Comparison of ENCODE assay signal across 10 cellular contexts in genomic region chr2:197200056-197200455, GRCh38.
DNase-seq lines count a peak whose midpoint lies in the region; ATAC-seq, FAIRE-seq and TF ChIP-seq lines count a peak whose summit lies in the region.
"Had no signal": no experiment of that assay in that cellular context is flagged by ENCODE, and none has a peak within 500 bp of the region (broad histone marks: within the 10 kb centered on the region; RNA-seq: fewer than 3 reads in every experiment).

No MANE protein-coding gene starts in this region.

- no peak overlapping the region for H2AFZ ChIP-seq in GM23338

- intact Hi-C loops in A673 (cut with micrococcal nuclease; ENCODE audit: unreplicated experiment) (no loop called here), pancreas (cut with DNase I) (no loop called here)

- peaks cover 12% of the 10 kb centered on the region for H3K36me3 Mint-ChIP-seq in activated naive CD4-positive, alpha-beta T cell treated with anti-CD3 and anti-CD28 coated beads, Interleukin-2, amount 50 U/mL, for 24 hours
- H3K36me3 Mint-ChIP-seq in T-cell (peaks cover 20% of the 10 kb centered on the region), GM23338 (ENCODE audit: low read depth) (no peaks in the 10 kb centered on the region)

- H3K9me2 ChIP-seq in GM23338 (ENCODE audit: insufficient read depth) = no peaks in the 10 kb centered on the region

- H3K27ac Mint-ChIP-seq in activated naive CD4-positive, alpha-beta T cell treated with anti-CD3 and anti-CD28 coated beads, Interleukin-2, amount 50 U/mL, for 24 hours = peak overlapping the region; percentile 96
- H3K27ac Mint-ChIP-seq in T-cell = peak overlapping the region; percentile 96 to 99
- H3K27ac Mint-ChIP-seq in GM23338 = no peak overlapping the region

- POLR2A ChIA-PET in T-cell (lab: Charles Lee) = interaction anchor here (0.7 to 1.7 kb wide), 3 partner anchors 59 to 110 kb away, joined by 4 to 6 read pairs (median 4); no protein-coding TSS in a partner anchor
- POLR2A ChIA-PET in A673 (lab: Charles Lee; ENCODE audit: low non-redundant PET) = no interaction called here

- H3K27me3 ChIP-seq in gastroesophageal sphincter = no peaks in the 10 kb centered on the region
- no peaks in the 10 kb centered on the region for H3K27me3 ChIP-seq in A673 (replicated peaks; ENCODE audit: insufficient read depth, low read depth, low read length, poor library complexity)
- no peaks in the 10 kb centered on the region for H3K27me3 ChIP-seq in pancreas
- H3K27me3 ChIP-seq in GM23338 (ENCODE audit: insufficient read depth) = no peaks in the 10 kb centered on the region
- H3K27me3 ChIP-seq: breast epithelium had no signal

- peak overlapping the region; percentile 66 for H3K4me3 Mint-ChIP-seq in activated naive CD4-positive, alpha-beta T cell treated with anti-CD3 and anti-CD28 coated beads, Interleukin-2, amount 50 U/mL, for 24 hours
- H3K4me3 Mint-ChIP-seq in T-cell = peak overlapping the region; percentile 84 to 91 (median 90)
- no peak overlapping the region for H3K4me3 Mint-ChIP-seq in GM23338

- no peaks in the 10 kb centered on the region for H4K20me1 ChIP-seq in GM23338 (replicated peaks; ENCODE audit: insufficient read depth)

- peaks cover 8 to 75% (median 26%) of the 10 kb centered on the region in 3 donors for H3K4me1 ChIP-seq in gastroesophageal sphincter
- H3K4me1 ChIP-seq in A673 (ENCODE audit: insufficient read depth, low read length, poor library complexity, severe bottlenecking) = no peaks in the 10 kb centered on the region
- no peaks in the 10 kb centered on the region for H3K4me1 ChIP-seq in pancreas
- no peaks in the 10 kb centered on the region for H3K4me1 ChIP-seq in GM23338 (ENCODE audit: insufficient read depth)
- H3K4me1 ChIP-seq: breast epithelium had no signal

- ATAC-seq in T-cell (replicated peaks in 1 of 4) (no peak), gastroesophageal sphincter (no peak), GM21447 (IDR thresholded peaks at IDR 0.05; ENCODE audit: unreplicated experiment) (no peak), pancreas (no peak), GM23338 (no peak)
- ATAC-seq: left ventricle myocardium superior had no signal

- H3K4me3 ChIP-seq in gastroesophageal sphincter (no peak overlapping the region), A673 (ENCODE audit: low read depth, low read length, poor library complexity, severe bottlenecking) (no peak overlapping the region), pancreas (no peak overlapping the region), GM23338 (no peak overlapping the region)
- H3K4me3 ChIP-seq: breast epithelium had no signal

- no peak overlapping the region for H3K4me2 ChIP-seq in GM23338

- no peaks in the 10 kb centered on the region for H3K27me3 Mint-ChIP-seq in activated naive CD4-positive, alpha-beta T cell treated with anti-CD3 and anti-CD28 coated beads, Interleukin-2, amount 50 U/mL, for 24 hours
- H3K27me3 Mint-ChIP-seq in T-cell (no peaks in the 10 kb centered on the region), GM23338 (ENCODE audit: insufficient read depth, low read depth, poor library complexity) (peaks cover 2% of the 10 kb centered on the region)

- CTCF ChIA-PET in T-cell (lab: Charles Lee) = interaction anchor here in 1 of 2 donors (1.8 to 2.7 kb wide), 2 partner anchors 10 to 57 kb away, joined by 5 to 12 read pairs; no protein-coding TSS in a partner anchor
- CTCF ChIA-PET in A673 (lab: Charles Lee) = no interaction called here

- peaks cover 96% of the 10 kb centered on the region for H3K4me1 Mint-ChIP-seq in activated naive CD4-positive, alpha-beta T cell treated with anti-CD3 and anti-CD28 coated beads, Interleukin-2, amount 50 U/mL, for 24 hours
- peaks cover 90 to 94% (median 90%) of the 10 kb centered on the region in 3 donors for H3K4me1 Mint-ChIP-seq in T-cell
- peaks cover 3% of the 10 kb centered on the region; the same call in 2 of the 3 replicates for H3K4me1 Mint-ChIP-seq in GM23338

- H3K36me3 ChIP-seq in gastroesophageal sphincter (no peaks in the 10 kb centered on the region), A673 (ENCODE audit: insufficient read depth, low read length, poor library complexity, severe bottlenecking) (no peaks in the 10 kb centered on the region), pancreas (no peaks in the 10 kb centered on the region), GM23338 (ENCODE audit: insufficient read depth) (no peaks in the 10 kb centered on the region)
- H3K36me3 ChIP-seq: breast epithelium had no signal

- H3F3A ChIP-seq in GM23338 (replicated peaks; ENCODE audit: low read depth) = no peaks in the 10 kb centered on the region

- peak overlapping the region in 3 of 4 donors; percentile 29 to 47 (median 39) for H3K27ac ChIP-seq in gastroesophageal sphincter
- H3K27ac ChIP-seq in A673 (ENCODE audit: low read depth, low read length, poor library complexity, severe bottlenecking) = no peak overlapping the region
- no peak overlapping the region for H3K27ac ChIP-seq in pancreas
- no peak overlapping the region for H3K27ac ChIP-seq in GM23338 (ENCODE audit: low read depth)
- H3K27ac ChIP-seq: breast epithelium had no signal

- H3K9me3 ChIP-seq in gastroesophageal sphincter (no peaks in the 10 kb centered on the region), A673 (ENCODE audit: low read depth, low read length, poor library complexity, severe bottlenecking) (no peaks in the 10 kb centered on the region), pancreas (no peaks in the 10 kb centered on the region)
- H3K9me3 ChIP-seq: breast epithelium had no signal

- FAIRE-seq in pancreas (lab: Jason Lieb, UNC) = no peak

- H3K9me3 Mint-ChIP-seq in activated naive CD4-positive, alpha-beta T cell treated with anti-CD3 and anti-CD28 coated beads, Interleukin-2, amount 50 U/mL, for 24 hours = no peaks in the 10 kb centered on the region
- H3K9me3 Mint-ChIP-seq in T-cell = no peaks in the 10 kb centered on the region
- no peaks in the 10 kb centered on the region for H3K9me3 Mint-ChIP-seq in GM23338

- H3K79me2 ChIP-seq in GM23338 (replicated peaks; ENCODE audit: insufficient read depth) = no peaks in the 10 kb centered on the region

- no peak for TF ChIP-seq POLR2A in gastroesophageal sphincter (IDR thresholded peaks at IDR 0.05)

- DNase-seq in activated naive CD4-positive, alpha-beta T cell treated with Interleukin-2 at 50 U/mL for 16 hours = no peak
- DNase-seq in T-cell (no peak), A673 (ENCODE audit: low spot score) (no peak), pancreas (no peak), GM23338 (ENCODE audit: low spot score) (no peak)
- DNase-seq: left ventricle myocardium superior had no signal

- no TSS peak for BruUV-seq in A673 (replicated peaks; lab: Mats Ljungman, UMichigan)

- TF ChIP-seq CTCF in gastroesophageal sphincter (IDR thresholded peaks at IDR 0.05) (no peak), A673 (conservative IDR thresholded peaks at IDR 0.05; ENCODE audit: low read depth, low read length) (no peak), pancreas (IDR thresholded peaks at IDR 0.05) (no peak), GM23338 (conservative IDR thresholded peaks at IDR 0.05; ENCODE audit: low read depth in 2 of 2) (no peak)

- TF ChIP-seq EP300 in gastroesophageal sphincter (IDR thresholded peaks at IDR 0.05) = no peak

TF ChIP-seq in GM23338, 12 proteins besides CTCF, POLR2A, EP300 and RAD21 (continues in another document):
- TF ChIP-seq REST (IDR thresholded peaks at IDR 0.05; ENCODE audit: unreplicated experiment) (no peak), NANOG (IDR thresholded peaks at IDR 0.05; ENCODE audit: borderline replicate concordance) (no peak), EZH2phosphoT487 (IDR thresholded peaks at IDR 0.05; ENCODE audit: unreplicated experiment) (no peak)

Comparison
In these comparisons a context has a peak if more than half of its experiments do, and no peak if none do; other contexts are left out.
1. H3K27ac ChIP-seq: peak in gastroesophageal sphincter (3 of 4); none in A673 (single experiment), pancreas (0 of 4) and GM23338 (single experiment).